20 cellular contexts compared by ENCODE assay signal in genomic region chr12:21323736-21324135, GRCh38. TPM values are rescaled to one million over a fixed set of nuclear protein-coding genes. Genes with fewer than 3 reads are reported as not detected.
DNase-seq lines count a peak whose midpoint lies in the region; ATAC-seq and TF ChIP-seq lines count a peak whose summit lies in the region.
"Had no signal": no experiment of that assay in that cellular context is flagged by ENCODE, and none has a peak within 500 bp of the region (broad histone marks: within the 10 kb centered on the region; RNA-seq: fewer than 3 reads in every experiment).

No MANE protein-coding gene starts in this region.

- H3K9ac ChIP-seq in H9 (ENCODE audit: extremely low read depth, insufficient read length, low read length) (no peak overlapping the region), iPS-18a (ENCODE audit: low read length) (no peak overlapping the region)
- H3K9ac ChIP-seq: BLaER1 had no signal

- H3K79me1 ChIP-seq in H9 (ENCODE audit: insufficient read depth, low read depth, low read length, poor library complexity, severe bottlenecking) = no peaks in the 10 kb centered on the region

- no peak overlapping the region for H2BK120ac ChIP-seq in H9 (ENCODE audit: low read depth, low read length, poor library complexity, severe bottlenecking)

- H3K23me2 ChIP-seq in H9 (ENCODE audit: insufficient read length, low read depth, low read length, poor library complexity, severe bottlenecking) = no peaks in the 10 kb centered on the region

- H2BK20ac ChIP-seq in H9 (ENCODE audit: low read depth, low read length, poor library complexity, severe bottlenecking) = no peak overlapping the region

- no peak overlapping the region for H2BK15ac ChIP-seq in H9 (ENCODE audit: low read depth, low read length)

- peak overlapping the region; percentile 23 for H3K4me3 ChIP-seq in iPS-18a (ENCODE audit: low read length)
- H3K4me3 ChIP-seq: BLaER1, HAP-1, PC-9 had no signal

- no peak overlapping the region for H4K91ac ChIP-seq in H9 (ENCODE audit: insufficient read length, low read depth, low read length)

- no peak overlapping the region for H2BK5ac ChIP-seq in H9 (ENCODE audit: insufficient read length, low read length)

- H4K8ac ChIP-seq in H9 (replicated peaks; ENCODE audit: insufficient read length, low read depth, low read length) = no peak overlapping the region

- no peak overlapping the region for H2AK5ac ChIP-seq in H9 (ENCODE audit: insufficient read length, low read length)

- peaks cover 21% of the 10 kb centered on the region for H3K9me3 ChIP-seq in H9 (ENCODE audit: control insufficient read depth, low read depth, low read length)
- H3K9me3 ChIP-seq in iPS-18a (ENCODE audit: control insufficient read depth, low read depth, low read length) = peaks cover 12% of the 10 kb centered on the region
- H3K9me3 ChIP-seq: HAP-1 had no signal

- DNase-seq in H9 (no peak), putamen (ENCODE audit: low spot score) (peak; percentile 49), G401 (ENCODE audit: low spot score) (no peak), NOMO-1 treated with DMSO at 0.1 percent for 48 hours (lab: John Stamatoyannopoulos, UW; ENCODE audit: unreplicated experiment) (no peak), EL (no peak)
- DNase-seq: Calu3; CD4-positive, alpha-beta memory T cell; KBM-7; NCI-H1105 treated with DMSO at 0.1 percent for 48 hours; NCI-H187; NCI-H2107; NCI-H510A treated with DMSO at 0.1 percent for 48 hours; NCI-H774; PC-9 had no signal

- no peak overlapping the region for H2BK12ac ChIP-seq in H9 (ENCODE audit: insufficient read length, low read depth, low read length)

- no CpG with 5 or more reads among the region's 2 CpGs for WGBS in H9 (ENCODE audit: extremely low coverage, insufficient read length, low lambda C conversion rate)

- H3T11ph ChIP-seq in H9 (ENCODE audit: low read length) = no peak overlapping the region

- no peaks in the 10 kb centered on the region for H3K27me3 Mint-ChIP-seq in H9 (ENCODE audit: low read depth)

- no peak overlapping the region for H3K56ac ChIP-seq in H9 (ENCODE audit: insufficient read length, low read depth, low read length)

- peaks cover 22 to 24% of the 10 kb centered on the region in 2 experiments for H3K4me1 Mint-ChIP-seq in H9
- H3K4me1 Mint-ChIP-seq: CD4-positive, alpha-beta memory T cell had no signal

- peaks cover 30 to 33% of the 10 kb centered on the region in 2 experiments for H3K9me3 Mint-ChIP-seq in H9

- H3K4me2 ChIP-seq in H9 (ENCODE audit: insufficient read depth, insufficient read length, low read length) = no peak overlapping the region
- H3K4me2 ChIP-seq: BLaER1, PC-9 had no signal

- ATAC-seq in GM18520 (IDR thresholded peaks at IDR 0.05; ENCODE audit: unreplicated experiment) = no peak
- ATAC-seq: HepG2 had no signal

- H3K14ac ChIP-seq in H9 (ENCODE audit: insufficient read depth, low read length) = no peak overlapping the region

- no peak overlapping the region for H2AFZ ChIP-seq in H9 (ENCODE audit: low read length)
- H2AFZ ChIP-seq: PC-9 had no signal

- no peak overlapping the region for H3K23ac ChIP-seq in H9 (ENCODE audit: insufficient read length, low read depth, low read length)

- H3K4ac ChIP-seq in H9 (ENCODE audit: low read depth, low read length) = no peak overlapping the region

- in situ Hi-C loops in G401 (cut with HindIII; ENCODE audit: low sequenced_read_pairs) = no loop called here

- H3K4me1 ChIP-seq in H9 (ENCODE audit: insufficient read depth, low read length) = peaks cover 3% of the 10 kb centered on the region; the same call in 1 of the 2 replicates
- peaks cover 18% of the 10 kb centered on the region for H3K4me1 ChIP-seq in iPS-18a (ENCODE audit: control insufficient read depth, low read depth, low read length)
- H3K4me1 ChIP-seq: BLaER1 had no signal

- H3K36me3 ChIP-seq in iPS-18a (ENCODE audit: control insufficient read depth, low read depth, low read length) = no peaks in the 10 kb centered on the region
- H3K36me3 ChIP-seq: BLaER1, HAP-1 had no signal

- TF ChIP-seq CTCF in H9 (conservative IDR thresholded peaks at IDR 0.05) = no peak

- H3K36me3 Mint-ChIP-seq in H9 (ENCODE audit: insufficient read depth in 1 of 3, low read depth in 3 of 3) = peaks cover 28 to 31% (median 31%) of the 10 kb centered on the region in 3 experiments

- H3K27me3 ChIP-seq in H9 (ENCODE audit: insufficient read depth, low read length) (no peaks in the 10 kb centered on the region), iPS-18a (ENCODE audit: control insufficient read depth, insufficient read depth, low read length) (no peaks in the 10 kb centered on the region)
- H3K27me3 ChIP-seq: BLaER1 had no signal

- no peak overlapping the region for H3K4me3 Mint-ChIP-seq in H9
- H3K4me3 Mint-ChIP-seq: CD4-positive, alpha-beta memory T cell had no signal

- H3K27ac Mint-ChIP-seq in H9 = peak overlapping the region; percentile 22 to 98 (median 59); a peak in 5 of 7 replicates
- H3K27ac Mint-ChIP-seq: CD4-positive, alpha-beta memory T cell had no signal

- no peaks in the 10 kb centered on the region for H3K79me2 ChIP-seq in H9 (ENCODE audit: insufficient read depth, low read length)

- H4K20me1 ChIP-seq in H9 (ENCODE audit: control insufficient read depth, insufficient read depth, insufficient read length) = no peaks in the 10 kb centered on the region
- H4K20me1 ChIP-seq: BLaER1 had no signal

- peak overlapping the region; percentile 3 for H3K27ac ChIP-seq in H9 (ENCODE audit: insufficient read length, low read depth, low read length)
- peak overlapping the region; percentile 99 for H3K27ac ChIP-seq in angular gyrus (ENCODE audit: low read depth, low read length)
- no peak overlapping the region for H3K27ac ChIP-seq in iPS-18a (ENCODE audit: low read length)
- H3K27ac ChIP-seq: BLaER1, PC-9 had no signal

- no peak overlapping the region for H3K18ac ChIP-seq in H9 (ENCODE audit: insufficient read length, low read depth, low read length)

- H4K5ac ChIP-seq in H9 (ENCODE audit: insufficient read length, low read depth, low read length) = no peak overlapping the region

RNA-seq across cellular contexts. Expression of gene SLCO1A2, which starts 11.0 kb away (rescaled TPM):
- total RNA-seq in H9 (2021) = 10.3 and 10.6 TPM in 2 replicates
- not detected in 2 replicates for total RNA-seq in G401 (2014; rRNA removed; shearing (Covaris generic))
- total RNA-seq: Calu3; CD4-positive, alpha-beta memory T cell; HepG2 had no signal

RNA-seq across cellular contexts. Expression of gene IAPP, which starts 49.0 kb away (rescaled TPM):
- not detected in 2 replicates for total RNA-seq in H9 (2021)
- not detected in 2 replicates for total RNA-seq in G401 (2014; rRNA removed; shearing (Covaris generic))
- total RNA-seq: Calu3; CD4-positive, alpha-beta memory T cell; HepG2; PC-9 had no signal

Comparison
In these comparisons a context has a peak if more than half of its experiments do, and no peak if none do; other contexts are left out.
1. RNA of gene SLCO1A2, which starts 11.0 kb away (total RNA-seq): 10.3 to 10.6 TPM in H9; not detected in G401; every median in the first group is over 10 times any median in the second.